ENCODE assay signal across 17 cellular contexts in genomic region chr2:70044290-70045040, GRCh38. TPM values are rescaled to one million over a fixed set of nuclear protein-coding genes. Genes with fewer than 3 reads are reported as not detected.
DNase-seq lines count a peak whose midpoint lies in the region; ATAC-seq and TF ChIP-seq lines count a peak whose summit lies in the region.
"Had no signal": no experiment of that assay in that cellular context is flagged by ENCODE, and none has a peak within 500 bp of the region (broad histone marks: within the 10 kb centered on the region; RNA-seq: fewer than 3 reads in every experiment).

No MANE protein-coding gene starts in this region.

- POLR2A ChIA-PET in PC-9 (lab: Charles Lee; ENCODE audit: unreplicated experiment): no interaction called here

- no peak overlapping the region for H3K4me3 Mint-ChIP-seq in dendritic cell treated with granulocyte-macrophage colony-stimulating factor and Interleukin-4, amounts not matched to agents 40 ng/mL and 50 ng/mL, for 4 days
- no peak overlapping the region for H3K4me3 Mint-ChIP-seq in stimulated activated naive B cell treated with anti-CD40 and anti-IgM and Interleukin-4, amounts not matched to agents 10 μg/mL and 1 μg/mL and 100 μg/mL, for 72 hours
- H3K4me3 Mint-ChIP-seq: activated B cell treated with CpG ODN at 0.5 μM for 24 hours, neural crest cell had no signal

- H4K20me1 ChIP-seq in PC-9 (ENCODE audit: insufficient read depth): no peaks in the 10 kb centered on the region

- CTCF ChIA-PET in PC-9 (lab: Charles Lee): no interaction called here

- H3K9me3 ChIP-seq in PC-9 (ENCODE audit: insufficient read depth, low read depth): no peaks in the 10 kb centered on the region

- no peak overlapping the region for H2AFZ ChIP-seq in PC-9

- H3K36me3 ChIP-seq in PC-9 (ENCODE audit: low read depth): peaks cover 4% of the 10 kb centered on the region; the same call in 1 of the 2 replicates

- peak overlapping the region; percentile 87 for H3K27ac Mint-ChIP-seq in dendritic cell treated with granulocyte-macrophage colony-stimulating factor and Interleukin-4, amounts not matched to agents 40 ng/mL and 50 ng/mL, for 4 days
- H3K27ac Mint-ChIP-seq in stimulated activated naive B cell treated with anti-CD40 and anti-IgM and Interleukin-4, amounts not matched to agents 10 μg/mL and 1 μg/mL and 100 μg/mL, for 72 hours: no peak overlapping the region
- H3K27ac Mint-ChIP-seq: activated B cell treated with CpG ODN at 0.5 μM for 24 hours had no signal

- DNase-seq in NCI-H82 (lab: John Stamatoyannopoulos, UW) (peak; percentile 55), NCI-H82 treated with DMSO at 0.1 percent for 48 hours (lab: John Stamatoyannopoulos, UW; ENCODE audit: unreplicated experiment) (no peak), PC-9 (peak in 1 of 2 experiments; percentile 42), foreskin keratinocyte (no peak), retina (no peak)
- no peak for DNase-seq in stimulated activated naive B cell treated with anti-CD40 and anti-IgM and Interleukin-4, amounts not matched to agents 10 μg/mL and 1 μg/mL and 100 μg/mL, for 72 hours
- DNase-seq: activated B cell treated with CpG ODN at 0.5 μM for 24 hours, hippocampal formation, NCI-H2171 treated with DMSO at 0.1 percent for 48 hours, OCI-M1 had no signal

- TF ChIP-seq CTCF in PC-9 (conservative IDR thresholded peaks at IDR 0.05) (no peak), foreskin keratinocyte (conservative IDR thresholded peaks at IDR 0.05) (no peak)

- H3K27me3 Mint-ChIP-seq in dendritic cell treated with granulocyte-macrophage colony-stimulating factor and Interleukin-4, amounts not matched to agents 40 ng/mL and 50 ng/mL, for 4 days: no peaks in the 10 kb centered on the region
- H3K27me3 Mint-ChIP-seq in stimulated activated naive B cell treated with anti-CD40 and anti-IgM and Interleukin-4, amounts not matched to agents 10 μg/mL and 1 μg/mL and 100 μg/mL, for 72 hours: no peaks in the 10 kb centered on the region
- H3K27me3 Mint-ChIP-seq: activated B cell treated with CpG ODN at 0.5 μM for 24 hours had no signal

- H3K4me3 ChIP-seq in PC-9 (no peak overlapping the region), skin epidermis (no peak overlapping the region)
- H3K4me3 ChIP-seq: cardiac muscle cell had no signal

- H3K4me1 ChIP-seq in PC-9 (replicated peaks; ENCODE audit: insufficient read depth): peaks cover 24% of the 10 kb centered on the region
- H3K4me1 ChIP-seq in foreskin keratinocyte: no peaks in the 10 kb centered on the region

- H3K4me1 Mint-ChIP-seq in dendritic cell treated with granulocyte-macrophage colony-stimulating factor and Interleukin-4, amounts not matched to agents 40 ng/mL and 50 ng/mL, for 4 days (ENCODE audit: low read depth): peaks cover 81% of the 10 kb centered on the region
- H3K4me1 Mint-ChIP-seq in stimulated activated naive B cell treated with anti-CD40 and anti-IgM and Interleukin-4, amounts not matched to agents 10 μg/mL and 1 μg/mL and 100 μg/mL, for 72 hours: peaks cover 4 to 8% of the 10 kb centered on the region in 2 donors
- H3K4me1 Mint-ChIP-seq: neural crest cell had no signal

- no peaks in the 10 kb centered on the region for H3K79me2 ChIP-seq in PC-9 (ENCODE audit: low read depth)

- intact Hi-C loops in PC-9 (cut with micrococcal nuclease; ENCODE audit: unreplicated experiment): no loop called here
- intact Hi-C loops in dendritic cell treated with granulocyte-macrophage colony-stimulating factor and Interleukin-4, amounts not matched to agents 40 ng/mL and 50 ng/mL, for 4 days (cut with micrococcal nuclease): loop anchor here (5.0 to 10.0 kb wide), 2 partner anchors 32 to 50 kb away; no protein-coding TSS in a partner anchor

- H3K27ac ChIP-seq in PC-9 (no peak overlapping the region), skin epidermis (peak overlapping the region in 13 of 21 experiments; percentile 28 to 85 (median 56)), foreskin keratinocyte (no peak overlapping the region)
- H3K27ac ChIP-seq: cardiac muscle cell had no signal

- peaks cover 16% of the 10 kb centered on the region; the same call in 1 of the 2 replicates for H3F3A ChIP-seq in PC-9 (ENCODE audit: insufficient read depth, low read depth)

- H3K36me3 Mint-ChIP-seq in dendritic cell treated with granulocyte-macrophage colony-stimulating factor and Interleukin-4, amounts not matched to agents 40 ng/mL and 50 ng/mL, for 4 days (ENCODE audit: low read depth): peaks cover 3% of the 10 kb centered on the region
- peaks cover 16 to 35% of the 10 kb centered on the region in 2 donors for H3K36me3 Mint-ChIP-seq in stimulated activated naive B cell treated with anti-CD40 and anti-IgM and Interleukin-4, amounts not matched to agents 10 μg/mL and 1 μg/mL and 100 μg/mL, for 72 hours

- no peaks in the 10 kb centered on the region for H3K9me3 Mint-ChIP-seq in dendritic cell treated with granulocyte-macrophage colony-stimulating factor and Interleukin-4, amounts not matched to agents 40 ng/mL and 50 ng/mL, for 4 days
- no peaks in the 10 kb centered on the region for H3K9me3 Mint-ChIP-seq in stimulated activated naive B cell treated with anti-CD40 and anti-IgM and Interleukin-4, amounts not matched to agents 10 μg/mL and 1 μg/mL and 100 μg/mL, for 72 hours
- H3K9me3 Mint-ChIP-seq: activated B cell treated with CpG ODN at 0.5 μM for 24 hours, neural crest cell had no signal

- no peak for ATAC-seq in foreskin keratinocyte
- no peak for ATAC-seq in stimulated activated naive B cell treated with anti-CD40 and anti-IgM and Interleukin-4, amounts not matched to agents 10 μg/mL and 1 μg/mL and 100 μg/mL, for 72 hours (replicated peaks)
- ATAC-seq: HCT116, left lobe of liver, SK-N-SH treated with all-trans-retinoic acid at 6 μM for 48 hours had no signal

- H3K9me2 ChIP-seq in PC-9 (ENCODE audit: insufficient read depth): no peaks in the 10 kb centered on the region

- no peak overlapping the region for H3K4me2 ChIP-seq in PC-9

- BruUV-seq in PC-9 (replicated peaks; lab: Mats Ljungman, UMichigan): TSS peak; percentile 24

- H3K27me3 ChIP-seq in PC-9 (ENCODE audit: insufficient read depth, low read depth): no peaks in the 10 kb centered on the region
- no peaks in the 10 kb centered on the region for H3K27me3 ChIP-seq in foreskin keratinocyte
- H3K27me3 ChIP-seq: cardiac muscle cell had no signal

RNA-seq across cellular contexts. Expression of gene PCBP1, which starts 42.8 kb away (rescaled TPM):
- total RNA-seq in PC-9 (2021): 148 and 227 TPM in 2 replicates
- total RNA-seq in foreskin keratinocyte: 115 and 138 TPM in 2 replicates
- polyA plus RNA-seq in foreskin keratinocyte: 288 and 309 TPM in 2 replicates

Comparison
In these comparisons a context has a peak if more than half of its experiments do, and no peak if none do; other contexts are left out.
1. H3K27ac ChIP-seq: peak in skin epidermis (13 of 21); none in PC-9 (single experiment) and foreskin keratinocyte (single experiment).